2 cellular contexts compared by ENCODE assay signal in genomic region chr1:6437017-6437700, GRCh38. TPM values are rescaled to one million over a fixed set of nuclear protein-coding genes. Genes with fewer than 3 reads are reported as not detected.
DNase-seq lines count a peak whose midpoint lies in the region; ATAC-seq and TF ChIP-seq lines count a peak whose summit lies in the region.
"Not testable (repeated sequence)": the region's sequence is repeated elsewhere in the genome, so short reads cannot be mapped to it uniquely, and the experiment has no call there.

No MANE protein-coding gene starts in this region.

- not testable (repeated sequence) for H3K9me3 ChIP-seq in heart left ventricle

- not testable (repeated sequence) for H3K36me3 ChIP-seq in heart left ventricle

- intact Hi-C loops in heart left ventricle (cut with DNase I), result loop anchor here in 2 of 10 donors (5.0 kb wide), 2 partner anchors 75 to 190 kb away; no protein-coding TSS in a partner anchor

- peak in 9 of 12 donors; percentile 10 to 47 (median 24) for TF ChIP-seq CTCF in heart left ventricle (IDR thresholded peaks at IDR 0.05)

- not testable (repeated sequence) for H3K4me1 ChIP-seq in heart left ventricle

- WGBS in heart left ventricle, 4 donors, result 52 to 58% (median 54%) methylated on average over 14 to 22 of the region's 22 CpGs

- not testable (repeated sequence) for H3K4me3 ChIP-seq in heart left ventricle

- TF ChIP-seq POLR2A in heart left ventricle (IDR thresholded peaks at IDR 0.05), result not testable (repeated sequence)

- peak; percentile 38 to 60 (median 50) for ATAC-seq in heart left ventricle

- H3K27me3 ChIP-seq in heart left ventricle, result peaks cover 10 to 51% (median 31%) of the 10 kb centered on the region in 9 donors

- H3K27ac ChIP-seq in heart left ventricle, result not testable (repeated sequence)

- DNase-seq in HT1080 (ENCODE audit: low read depth), result peak; percentile 55
- not testable (repeated sequence) for DNase-seq in heart left ventricle

RNA-seq across cellular contexts. Expression of gene ESPN, which starts 12.6 kb away (rescaled TPM):
- not detected in 2 replicates for total RNA-seq in HT1080 (2014; rRNA removed; shearing (Covaris generic))
- polyA plus RNA-seq in HT1080 (2015; cell fraction: cytosol; rRNA removed), result 0.51 and 0.60 TPM in 2 replicates
- polyA plus RNA-seq in HT1080 (2015; cell fraction: nucleus; rRNA removed), result 0.16 and 0.37 TPM in 2 replicates
- total RNA-seq in heart left ventricle, result 1 to 10 TPM in 1 of 9 donors, under 1 TPM in 3, not detected in 5; 0.15 to 1.3 (median 0.42) TPM
- under 1 TPM in 1 of 2 donors, not detected in 1; 0.10 TPM for polyA plus RNA-seq in heart left ventricle

RNA-seq across cellular contexts. Expression of gene HES2, which starts 17.4 kb away (rescaled TPM):
- total RNA-seq in HT1080 (2014; rRNA removed; shearing (Covaris generic)), result 0.08 and 0.13 TPM in 2 replicates
- polyA plus RNA-seq in HT1080 (2015; cell fraction: cytosol; rRNA removed), result 0.41 and 0.98 TPM in 2 replicates
- polyA plus RNA-seq in HT1080 (2015; cell fraction: nucleus; rRNA removed), result 0.81 and 1.2 TPM in 2 replicates
- total RNA-seq in heart left ventricle, result under 1 TPM in 1 of 9 donors, not detected in 8; 0.14 TPM
- polyA plus RNA-seq in heart left ventricle, result under 1 TPM; 0.04 to 0.12 TPM

RNA-seq across cellular contexts. Expression of gene TNFRSF25, which starts 28.8 kb away (rescaled TPM):
- 12.9 and 14.7 TPM in 2 replicates for total RNA-seq in HT1080 (2014; rRNA removed; shearing (Covaris generic))
- 8.8 and 10.2 TPM in 2 replicates for polyA plus RNA-seq in HT1080 (2015; cell fraction: cytosol; rRNA removed)
- polyA plus RNA-seq in HT1080 (2015; cell fraction: nucleus; rRNA removed), result 171 and 178 TPM in 2 replicates
- total RNA-seq in heart left ventricle, result 10 to 100 TPM in 3 of 9 donors, 1 to 10 TPM in 6; 5.2 to 11.6 (median 9.3) TPM
- polyA plus RNA-seq in heart left ventricle, result 10 to 100 TPM in 1 of 2 donors, 1 to 10 TPM in 1; 4.7 to 17.5 TPM

RNA-seq across cellular contexts. Expression of gene ACOT7, which starts 43.6 kb away (rescaled TPM):
- 101 and 179 TPM in 2 replicates for total RNA-seq in HT1080 (2014; rRNA removed; shearing (Covaris generic))
- polyA plus RNA-seq in HT1080 (2015; cell fraction: cytosol; rRNA removed), result 251 and 252 TPM in 2 replicates
- polyA plus RNA-seq in HT1080 (2015; cell fraction: nucleus; rRNA removed), result 169 and 180 TPM in 2 replicates
- 10 to 100 TPM in 7 of 9 donors, 1 to 10 TPM in 2; 5.7 to 34.0 (median 12.6) TPM for total RNA-seq in heart left ventricle
- polyA plus RNA-seq in heart left ventricle, result 10 to 100 TPM in 1 of 2 donors, 1 to 10 TPM in 1; 6.2 to 38.9 TPM

RNA-seq across cellular contexts. Expression of gene PLEKHG5, which starts 54.3 kb away (rescaled TPM):
- 20.3 and 20.4 TPM in 2 replicates for total RNA-seq in HT1080 (2014; rRNA removed; shearing (Covaris generic))
- 16.7 and 19.8 TPM in 2 replicates for polyA plus RNA-seq in HT1080 (2015; cell fraction: cytosol; rRNA removed)
- 96.6 and 102 TPM in 2 replicates for polyA plus RNA-seq in HT1080 (2015; cell fraction: nucleus; rRNA removed)
- total RNA-seq in heart left ventricle, result 10 to 100 TPM; 10.8 to 20.2 (median 15.2) TPM
- polyA plus RNA-seq in heart left ventricle, result 10 to 100 TPM in 1 of 2 donors, 1 to 10 TPM in 1; 7.2 to 18.5 TPM
